1 cellular context compared by ENCODE assay signal in the genomic region with DNA sequence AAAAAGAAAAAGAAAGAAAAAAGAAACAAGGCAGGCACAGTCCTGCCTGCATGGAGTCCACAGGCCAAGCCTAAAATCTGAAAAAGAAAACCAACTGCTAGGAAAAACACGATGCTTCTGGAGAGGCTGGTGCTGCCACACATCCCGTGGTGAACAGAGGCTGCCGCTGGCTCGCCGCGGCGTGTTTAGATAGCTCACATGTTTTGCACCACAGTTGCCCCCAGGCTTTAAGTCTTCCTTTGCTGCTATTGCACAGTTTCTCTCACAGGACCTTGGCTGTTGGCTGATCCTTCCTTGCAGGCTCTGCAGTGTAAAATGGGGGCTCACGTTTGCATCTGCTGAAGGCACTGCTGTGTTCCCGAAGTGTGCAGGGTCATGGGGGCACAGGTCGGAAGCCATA.
TF ChIP-seq lines count a peak whose summit lies in the region.

No MANE protein-coding gene starts in this region.

TF ChIP-seq in HepG2, 621 proteins besides CTCF, POLR2A, EP300 and RAD21 (continues in another document):
- TF ChIP-seq CEBPG (CRISPR knock-in tag; IDR thresholded peaks at IDR 0.05) (peak; percentile 7; the same call in 1 of the 2 replicates), ADNP (CRISPR knock-in tag; IDR thresholded peaks at IDR 0.05) (no peak), GFI1 (CRISPR knock-in tag; IDR thresholded peaks at IDR 0.05; ENCODE audit: borderline replicate concordance) (0 out of 2 replicates have a peak, but pooled peaks have one; percentile 18), BCL6 (CRISPR knock-in tag; IDR thresholded peaks at IDR 0.05) (peak; percentile 32; the same call in 1 of the 2 replicates), SPEN (CRISPR knock-in tag; IDR thresholded peaks at IDR 0.05; ENCODE audit: low read depth) (no peak), ZBTB38 (CRISPR knock-in tag; IDR thresholded peaks at IDR 0.05) (peak; percentile 48; the same call in 1 of the 2 replicates), RBFOX2 (IDR thresholded peaks at IDR 0.05; ENCODE audit: low read depth, low read length) (0 out of 2 replicates have a peak, but pooled peaks have one; percentile 30), PRPF4 (IDR thresholded peaks at IDR 0.05; ENCODE audit: low read depth, low read length, poor library complexity, severe bottlenecking) (no peak), NR2F6 (IDR thresholded peaks at IDR 0.05) (peak; percentile 37; the same call in 1 of the 2 replicates), NR2F6 (CRISPR knock-in tag; IDR thresholded peaks at IDR 0.05) (no peak), NR2F2 (IDR thresholded peaks at IDR 0.05; ENCODE audit: borderline replicate concordance, low read depth) (no peak), TEAD3 (CRISPR knock-in tag; optimal IDR thresholded peaks at IDR 0.05; ENCODE audit: borderline replicate concordance) (peak; percentile 30), KDM5B (CRISPR knock-in tag; IDR thresholded peaks at IDR 0.05; ENCODE audit: borderline replicate concordance) (0 out of 2 replicates have a peak, but pooled peaks have one; percentile 41), KDM2A (CRISPR knock-in tag; IDR thresholded peaks at IDR 0.05; ENCODE audit: borderline replicate concordance, low read depth) (peak; percentile 54; the same call in 1 of the 2 replicates), YEATS4 (CRISPR knock-in tag; IDR thresholded peaks at IDR 0.05; ENCODE audit: borderline replicate concordance) (0 out of 2 replicates have a peak, but pooled peaks have one; percentile 6), SALL1 (CRISPR knock-in tag; IDR thresholded peaks at IDR 0.05) (0 out of 2 replicates have a peak, but pooled peaks have one; percentile 14)
- TF ChIP-seq, protein P1, sequence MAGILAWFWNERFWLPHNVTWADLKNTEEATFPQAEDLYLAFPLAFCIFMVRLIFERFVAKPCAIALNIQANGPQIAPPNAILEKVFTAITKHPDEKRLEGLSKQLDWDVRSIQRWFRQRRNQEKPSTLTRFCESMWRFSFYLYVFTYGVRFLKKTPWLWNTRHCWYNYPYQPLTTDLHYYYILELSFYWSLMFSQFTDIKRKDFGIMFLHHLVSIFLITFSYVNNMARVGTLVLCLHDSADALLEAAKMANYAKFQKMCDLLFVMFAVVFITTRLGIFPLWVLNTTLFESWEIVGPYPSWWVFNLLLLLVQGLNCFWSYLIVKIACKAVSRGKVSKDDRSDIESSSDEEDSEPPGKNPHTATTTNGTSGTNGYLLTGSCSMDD (CRISPR knock-in tag; IDR thresholded peaks at IDR 0.05): no peak
- TF ChIP-seq, protein P2, sequence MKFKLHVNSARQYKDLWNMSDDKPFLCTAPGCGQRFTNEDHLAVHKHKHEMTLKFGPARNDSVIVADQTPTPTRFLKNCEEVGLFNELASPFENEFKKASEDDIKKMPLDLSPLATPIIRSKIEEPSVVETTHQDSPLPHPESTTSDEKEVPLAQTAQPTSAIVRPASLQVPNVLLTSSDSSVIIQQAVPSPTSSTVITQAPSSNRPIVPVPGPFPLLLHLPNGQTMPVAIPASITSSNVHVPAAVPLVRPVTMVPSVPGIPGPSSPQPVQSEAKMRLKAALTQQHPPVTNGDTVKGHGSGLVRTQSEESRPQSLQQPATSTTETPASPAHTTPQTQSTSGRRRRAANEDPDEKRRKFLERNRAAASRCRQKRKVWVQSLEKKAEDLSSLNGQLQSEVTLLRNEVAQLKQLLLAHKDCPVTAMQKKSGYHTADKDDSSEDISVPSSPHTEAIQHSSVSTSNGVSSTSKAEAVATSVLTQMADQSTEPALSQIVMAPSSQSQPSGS (CRISPR knock-in tag; IDR thresholded peaks at IDR 0.05): no peak
- TF ChIP-seq, protein P3, sequence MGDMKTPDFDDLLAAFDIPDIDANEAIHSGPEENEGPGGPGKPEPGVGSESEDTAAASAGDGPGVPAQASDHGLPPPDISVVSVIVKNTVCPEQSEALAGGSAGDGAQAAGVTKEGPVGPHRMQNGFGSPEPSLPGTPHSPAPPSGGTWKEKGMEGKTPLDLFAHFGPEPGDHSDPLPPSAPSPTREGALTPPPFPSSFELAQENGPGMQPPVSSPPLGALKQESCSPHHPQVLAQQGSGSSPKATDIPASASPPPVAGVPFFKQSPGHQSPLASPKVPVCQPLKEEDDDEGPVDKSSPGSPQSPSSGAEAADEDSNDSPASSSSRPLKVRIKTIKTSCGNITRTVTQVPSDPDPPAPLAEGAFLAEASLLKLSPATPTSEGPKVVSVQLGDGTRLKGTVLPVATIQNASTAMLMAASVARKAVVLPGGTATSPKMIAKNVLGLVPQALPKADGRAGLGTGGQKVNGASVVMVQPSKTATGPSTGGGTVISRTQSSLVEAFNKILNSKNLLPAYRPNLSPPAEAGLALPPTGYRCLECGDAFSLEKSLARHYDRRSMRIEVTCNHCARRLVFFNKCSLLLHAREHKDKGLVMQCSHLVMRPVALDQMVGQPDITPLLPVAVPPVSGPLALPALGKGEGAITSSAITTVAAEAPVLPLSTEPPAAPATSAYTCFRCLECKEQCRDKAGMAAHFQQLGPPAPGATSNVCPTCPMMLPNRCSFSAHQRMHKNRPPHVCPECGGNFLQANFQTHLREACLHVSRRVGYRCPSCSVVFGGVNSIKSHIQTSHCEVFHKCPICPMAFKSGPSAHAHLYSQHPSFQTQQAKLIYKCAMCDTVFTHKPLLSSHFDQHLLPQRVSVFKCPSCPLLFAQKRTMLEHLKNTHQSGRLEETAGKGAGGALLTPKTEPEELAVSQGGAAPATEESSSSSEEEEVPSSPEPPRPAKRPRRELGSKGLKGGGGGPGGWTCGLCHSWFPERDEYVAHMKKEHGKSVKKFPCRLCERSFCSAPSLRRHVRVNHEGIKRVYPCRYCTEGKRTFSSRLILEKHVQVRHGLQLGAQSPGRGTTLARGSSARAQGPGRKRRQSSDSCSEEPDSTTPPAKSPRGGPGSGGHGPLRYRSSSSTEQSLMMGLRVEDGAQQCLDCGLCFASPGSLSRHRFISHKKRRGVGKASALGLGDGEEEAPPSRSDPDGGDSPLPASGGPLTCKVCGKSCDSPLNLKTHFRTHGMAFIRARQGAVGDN (CRISPR knock-in tag; IDR thresholded peaks at IDR 0.05): peak; percentile 41; the same call in 1 of the 2 replicates
- TF ChIP-seq, protein P4, sequence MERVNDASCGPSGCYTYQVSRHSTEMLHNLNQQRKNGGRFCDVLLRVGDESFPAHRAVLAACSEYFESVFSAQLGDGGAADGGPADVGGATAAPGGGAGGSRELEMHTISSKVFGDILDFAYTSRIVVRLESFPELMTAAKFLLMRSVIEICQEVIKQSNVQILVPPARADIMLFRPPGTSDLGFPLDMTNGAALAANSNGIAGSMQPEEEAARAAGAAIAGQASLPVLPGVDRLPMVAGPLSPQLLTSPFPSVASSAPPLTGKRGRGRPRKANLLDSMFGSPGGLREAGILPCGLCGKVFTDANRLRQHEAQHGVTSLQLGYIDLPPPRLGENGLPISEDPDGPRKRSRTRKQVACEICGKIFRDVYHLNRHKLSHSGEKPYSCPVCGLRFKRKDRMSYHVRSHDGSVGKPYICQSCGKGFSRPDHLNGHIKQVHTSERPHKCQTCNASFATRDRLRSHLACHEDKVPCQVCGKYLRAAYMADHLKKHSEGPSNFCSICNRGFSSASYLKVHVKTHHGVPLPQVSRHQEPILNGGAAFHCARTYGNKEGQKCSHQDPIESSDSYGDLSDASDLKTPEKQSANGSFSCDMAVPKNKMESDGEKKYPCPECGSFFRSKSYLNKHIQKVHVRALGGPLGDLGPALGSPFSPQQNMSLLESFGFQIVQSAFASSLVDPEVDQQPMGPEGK (CRISPR knock-in tag; IDR thresholded peaks at IDR 0.05): peak; percentile 54
- TF ChIP-seq, protein P5, sequence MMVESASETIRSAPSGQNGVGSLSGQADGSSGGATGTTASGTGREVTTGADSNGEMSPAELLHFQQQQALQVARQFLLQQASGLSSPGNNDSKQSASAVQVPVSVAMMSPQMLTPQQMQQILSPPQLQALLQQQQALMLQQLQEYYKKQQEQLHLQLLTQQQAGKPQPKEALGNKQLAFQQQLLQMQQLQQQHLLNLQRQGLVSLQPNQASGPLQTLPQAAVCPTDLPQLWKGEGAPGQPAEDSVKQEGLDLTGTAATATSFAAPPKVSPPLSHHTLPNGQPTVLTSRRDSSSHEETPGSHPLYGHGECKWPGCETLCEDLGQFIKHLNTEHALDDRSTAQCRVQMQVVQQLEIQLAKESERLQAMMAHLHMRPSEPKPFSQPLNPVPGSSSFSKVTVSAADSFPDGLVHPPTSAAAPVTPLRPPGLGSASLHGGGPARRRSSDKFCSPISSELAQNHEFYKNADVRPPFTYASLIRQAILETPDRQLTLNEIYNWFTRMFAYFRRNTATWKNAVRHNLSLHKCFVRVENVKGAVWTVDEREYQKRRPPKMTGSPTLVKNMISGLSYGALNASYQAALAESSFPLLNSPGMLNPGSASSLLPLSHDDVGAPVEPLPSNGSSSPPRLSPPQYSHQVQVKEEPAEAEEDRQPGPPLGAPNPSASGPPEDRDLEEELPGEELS (CRISPR knock-in tag; IDR thresholded peaks at IDR 0.05): peak; percentile 27; the same call in 1 of the 2 replicates
- TF ChIP-seq, protein P6, sequence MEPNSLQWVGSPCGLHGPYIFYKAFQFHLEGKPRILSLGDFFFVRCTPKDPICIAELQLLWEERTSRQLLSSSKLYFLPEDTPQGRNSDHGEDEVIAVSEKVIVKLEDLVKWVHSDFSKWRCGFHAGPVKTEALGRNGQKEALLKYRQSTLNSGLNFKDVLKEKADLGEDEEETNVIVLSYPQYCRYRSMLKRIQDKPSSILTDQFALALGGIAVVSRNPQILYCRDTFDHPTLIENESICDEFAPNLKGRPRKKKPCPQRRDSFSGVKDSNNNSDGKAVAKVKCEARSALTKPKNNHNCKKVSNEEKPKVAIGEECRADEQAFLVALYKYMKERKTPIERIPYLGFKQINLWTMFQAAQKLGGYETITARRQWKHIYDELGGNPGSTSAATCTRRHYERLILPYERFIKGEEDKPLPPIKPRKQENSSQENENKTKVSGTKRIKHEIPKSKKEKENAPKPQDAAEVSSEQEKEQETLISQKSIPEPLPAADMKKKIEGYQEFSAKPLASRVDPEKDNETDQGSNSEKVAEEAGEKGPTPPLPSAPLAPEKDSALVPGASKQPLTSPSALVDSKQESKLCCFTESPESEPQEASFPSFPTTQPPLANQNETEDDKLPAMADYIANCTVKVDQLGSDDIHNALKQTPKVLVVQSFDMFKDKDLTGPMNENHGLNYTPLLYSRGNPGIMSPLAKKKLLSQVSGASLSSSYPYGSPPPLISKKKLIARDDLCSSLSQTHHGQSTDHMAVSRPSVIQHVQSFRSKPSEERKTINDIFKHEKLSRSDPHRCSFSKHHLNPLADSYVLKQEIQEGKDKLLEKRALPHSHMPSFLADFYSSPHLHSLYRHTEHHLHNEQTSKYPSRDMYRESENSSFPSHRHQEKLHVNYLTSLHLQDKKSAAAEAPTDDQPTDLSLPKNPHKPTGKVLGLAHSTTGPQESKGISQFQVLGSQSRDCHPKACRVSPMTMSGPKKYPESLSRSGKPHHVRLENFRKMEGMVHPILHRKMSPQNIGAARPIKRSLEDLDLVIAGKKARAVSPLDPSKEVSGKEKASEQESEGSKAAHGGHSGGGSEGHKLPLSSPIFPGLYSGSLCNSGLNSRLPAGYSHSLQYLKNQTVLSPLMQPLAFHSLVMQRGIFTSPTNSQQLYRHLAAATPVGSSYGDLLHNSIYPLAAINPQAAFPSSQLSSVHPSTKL (CRISPR knock-in tag; IDR thresholded peaks at IDR 0.05): 0 out of 2 replicates have a peak, but pooled peaks have one; percentile 26
- TF ChIP-seq, protein P7, sequence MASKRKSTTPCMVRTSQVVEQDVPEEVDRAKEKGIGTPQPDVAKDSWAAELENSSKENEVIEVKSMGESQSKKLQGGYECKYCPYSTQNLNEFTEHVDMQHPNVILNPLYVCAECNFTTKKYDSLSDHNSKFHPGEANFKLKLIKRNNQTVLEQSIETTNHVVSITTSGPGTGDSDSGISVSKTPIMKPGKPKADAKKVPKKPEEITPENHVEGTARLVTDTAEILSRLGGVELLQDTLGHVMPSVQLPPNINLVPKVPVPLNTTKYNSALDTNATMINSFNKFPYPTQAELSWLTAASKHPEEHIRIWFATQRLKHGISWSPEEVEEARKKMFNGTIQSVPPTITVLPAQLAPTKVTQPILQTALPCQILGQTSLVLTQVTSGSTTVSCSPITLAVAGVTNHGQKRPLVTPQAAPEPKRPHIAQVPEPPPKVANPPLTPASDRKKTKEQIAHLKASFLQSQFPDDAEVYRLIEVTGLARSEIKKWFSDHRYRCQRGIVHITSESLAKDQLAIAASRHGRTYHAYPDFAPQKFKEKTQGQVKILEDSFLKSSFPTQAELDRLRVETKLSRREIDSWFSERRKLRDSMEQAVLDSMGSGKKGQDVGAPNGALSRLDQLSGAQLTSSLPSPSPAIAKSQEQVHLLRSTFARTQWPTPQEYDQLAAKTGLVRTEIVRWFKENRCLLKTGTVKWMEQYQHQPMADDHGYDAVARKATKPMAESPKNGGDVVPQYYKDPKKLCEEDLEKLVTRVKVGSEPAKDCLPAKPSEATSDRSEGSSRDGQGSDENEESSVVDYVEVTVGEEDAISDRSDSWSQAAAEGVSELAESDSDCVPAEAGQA (IDR thresholded peaks at IDR 0.05; ENCODE audit: low read depth): no peak
- TF ChIP-seq, protein P7 (CRISPR knock-in tag; IDR thresholded peaks at IDR 0.05; ENCODE audit: borderline replicate concordance): no peak
- TF ChIP-seq, protein P8, sequence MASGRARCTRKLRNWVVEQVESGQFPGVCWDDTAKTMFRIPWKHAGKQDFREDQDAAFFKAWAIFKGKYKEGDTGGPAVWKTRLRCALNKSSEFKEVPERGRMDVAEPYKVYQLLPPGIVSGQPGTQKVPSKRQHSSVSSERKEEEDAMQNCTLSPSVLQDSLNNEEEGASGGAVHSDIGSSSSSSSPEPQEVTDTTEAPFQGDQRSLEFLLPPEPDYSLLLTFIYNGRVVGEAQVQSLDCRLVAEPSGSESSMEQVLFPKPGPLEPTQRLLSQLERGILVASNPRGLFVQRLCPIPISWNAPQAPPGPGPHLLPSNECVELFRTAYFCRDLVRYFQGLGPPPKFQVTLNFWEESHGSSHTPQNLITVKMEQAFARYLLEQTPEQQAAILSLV (CRISPR knock-in tag; IDR thresholded peaks at IDR 0.05; ENCODE audit: borderline replicate concordance): 0 out of 2 replicates have a peak, but pooled peaks have one; percentile 28
- TF ChIP-seq, protein P9, sequence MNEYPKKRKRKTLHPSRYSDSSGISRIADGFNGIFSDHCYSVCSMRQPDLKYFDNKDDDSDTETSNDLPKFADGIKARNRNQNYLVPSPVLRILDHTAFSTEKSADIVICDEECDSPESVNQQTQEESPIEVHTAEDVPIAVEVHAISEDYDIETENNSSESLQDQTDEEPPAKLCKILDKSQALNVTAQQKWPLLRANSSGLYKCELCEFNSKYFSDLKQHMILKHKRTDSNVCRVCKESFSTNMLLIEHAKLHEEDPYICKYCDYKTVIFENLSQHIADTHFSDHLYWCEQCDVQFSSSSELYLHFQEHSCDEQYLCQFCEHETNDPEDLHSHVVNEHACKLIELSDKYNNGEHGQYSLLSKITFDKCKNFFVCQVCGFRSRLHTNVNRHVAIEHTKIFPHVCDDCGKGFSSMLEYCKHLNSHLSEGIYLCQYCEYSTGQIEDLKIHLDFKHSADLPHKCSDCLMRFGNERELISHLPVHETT (CRISPR knock-in tag; conservative IDR thresholded peaks at IDR 0.05): 0 out of 2 replicates have a peak, but pooled peaks have one; percentile 18
